In the genomic region with DNA sequence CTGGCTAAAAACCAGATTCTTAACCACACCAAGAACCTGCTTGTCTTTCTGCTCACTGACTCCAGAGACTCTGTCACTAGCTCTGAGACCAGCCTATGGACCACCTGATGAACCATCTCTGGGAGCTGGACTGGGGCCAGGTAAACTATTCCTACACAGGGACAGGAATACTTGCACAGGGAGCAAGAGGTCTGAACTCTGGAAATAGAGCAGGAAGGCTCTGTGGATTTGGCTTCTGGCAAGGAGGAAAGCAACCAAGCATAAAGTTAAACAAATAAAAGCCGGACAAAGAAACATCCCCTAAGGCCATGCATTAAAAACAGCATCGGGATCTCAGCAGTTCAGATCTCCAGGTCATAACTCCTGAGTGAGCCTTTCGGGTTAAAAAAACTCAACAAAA, we compare ENCODE assay signal across 23 cellular contexts. TPM values are rescaled to one million over a fixed set of nuclear protein-coding genes. Genes with fewer than 3 reads are reported as not detected.
DNase-seq lines count a peak whose midpoint lies in the region; ATAC-seq, FAIRE-seq and TF ChIP-seq lines count a peak whose summit lies in the region.
"Had no signal": no experiment of that assay in that cellular context is flagged by ENCODE, and none has a peak within 500 bp of the region (broad histone marks: within the 10 kb centered on the region; RNA-seq: fewer than 3 reads in every experiment).

No MANE protein-coding gene starts in this region.

- H3K36me3 ChIP-seq in K562 (ENCODE audit: control insufficient read depth, insufficient read depth, low read length) = no peaks in the 10 kb centered on the region
- H3K36me3 ChIP-seq: heart left ventricle, right atrium auricular region had no signal

- no TSS peak for BruUV-seq in K562 (replicated peaks; lab: Mats Ljungman, UMichigan)

- no peaks in the 10 kb centered on the region for H4K20me1 ChIP-seq in K562 (replicated peaks; ENCODE audit: control insufficient read depth, insufficient read depth, low read length)

- no peaks in the 10 kb centered on the region for H3K27me3 Mint-ChIP-seq in nephron (ENCODE audit: low read depth)
- H3K27me3 Mint-ChIP-seq: brain had no signal

- H3K4me3 Mint-ChIP-seq in nephron = no peak overlapping the region
- H3K4me3 Mint-ChIP-seq: activated CD4-positive, alpha-beta T cell treated with anti-CD3 and anti-CD28 coated beads, Interleukin-2, amount 10 ng/mL, durations not matched to agents 24 days and 14 days; activated CD8-positive, alpha-beta memory T cell treated with anti-CD3 and anti-CD28 coated beads, Interleukin-2, amount 10 ng/mL, durations not matched to agents 7 days and 5 days; activated naive CD8-positive, alpha-beta T cell treated with anti-CD3 and anti-CD28 coated beads for 36 hours; activated T-helper 1 cell treated with anti-CD3 and anti-CD28 coated beads, Interleukin-12 subunit alpha, Interleukin-12 subunit beta, Interleukin-2, Interleukin-4 antibody, amounts not matched to agents 30 ng/mL and 10 ng/mL and 1 ng/mL, durations not matched to agents 14 hours and 24 hours and 36 hours; brain; CD4-positive, alpha-beta memory T cell had no signal

- peaks cover 60% of the 10 kb centered on the region for H3K4me1 Mint-ChIP-seq in nephron
- H3K4me1 Mint-ChIP-seq: activated CD4-positive, alpha-beta T cell treated with anti-CD3 and anti-CD28 coated beads, Interleukin-2, amount 10 ng/mL, durations not matched to agents 24 days and 14 days; activated CD8-positive, alpha-beta memory T cell treated with anti-CD3 and anti-CD28 coated beads, Interleukin-2, amount 10 ng/mL, durations not matched to agents 7 days and 5 days; CD4-positive, alpha-beta memory T cell had no signal

- no peak overlapping the region for H3K4me3 ChIP-seq in K562
- H3K4me3 ChIP-seq: GM23248, heart left ventricle, right atrium auricular region had no signal

- CTCF ChIA-PET in K562 (lab: Yijun Ruan, JAX; ENCODE audit: low intra/inter-chr PET ratio) = no interaction called here

- ATAC-seq in K562 = no peak
- ATAC-seq in HG02885 (IDR thresholded peaks at IDR 0.05; ENCODE audit: poor library complexity, unreplicated experiment) = no peak
- ATAC-seq in HG03280 (IDR thresholded peaks at IDR 0.05; ENCODE audit: unreplicated experiment) = no peak
- ATAC-seq: activated CD8-positive, alpha-beta memory T cell treated with anti-CD3 and anti-CD28 coated beads, Interleukin-2, amount 10 ng/mL, durations not matched to agents 7 days and 5 days; heart left ventricle had no signal

- DNase-seq in NCI-H146 treated with DMSO at 0.1 percent for 48 hours (lab: John Stamatoyannopoulos, UW; ENCODE audit: unreplicated experiment) (peak; percentile 11), K562 (ENCODE audit: extremely low read depth in 1 of 4, low spot score in 3 of 4) (no peak), amygdala (lab: John Stamatoyannopoulos, UW) (no peak), NCI-H128 (lab: John Stamatoyannopoulos, UW; ENCODE audit: unreplicated experiment) (no peak)
- DNase-seq: activated CD4-positive, alpha-beta T cell treated with anti-CD3 and anti-CD28 coated beads, Interleukin-2, amount 10 ng/mL, durations not matched to agents 24 days and 14 days; activated CD8-positive, alpha-beta memory T cell treated with anti-CD3 and anti-CD28 coated beads, Interleukin-2, amount 10 ng/mL, durations not matched to agents 7 days and 5 days; activated naive CD8-positive, alpha-beta T cell treated with anti-CD3 and anti-CD28 coated beads for 36 hours; CD4-positive, alpha-beta memory T cell; heart left ventricle; KBM-7; NCI-H2081; Right ventricle myocardium superior; stimulated activated CD4-positive, alpha-beta T cell treated with anti-CD3 and anti-CD28 coated beads, Interleukin-15, amount 100 ng/mL, for 24 hours had no signal

- H3K36me3 Mint-ChIP-seq in nephron (ENCODE audit: low read depth) = no peaks in the 10 kb centered on the region
- H3K36me3 Mint-ChIP-seq: activated CD8-positive, alpha-beta memory T cell treated with anti-CD3 and anti-CD28 coated beads, Interleukin-2, amount 10 ng/mL, durations not matched to agents 7 days and 5 days; activated naive CD8-positive, alpha-beta T cell treated with anti-CD3 and anti-CD28 coated beads for 36 hours; brain; CD4-positive, alpha-beta memory T cell had no signal

- intact Hi-C loops in K562 (cut with micrococcal nuclease) = no loop called here

- H3K27ac ChIP-seq in C4-2B (peak overlapping the region; percentile 43; the same call in 1 of the 2 replicates), K562 (ENCODE audit: extremely low read depth, low read depth, low read length) (no peak overlapping the region)
- H3K27ac ChIP-seq: GM23248, heart left ventricle, right atrium auricular region had no signal

- POLR2A ChIA-PET in K562 (lab: Yijun Ruan, JAX) = no interaction called here

- no peaks in the 10 kb centered on the region for H3K9me1 ChIP-seq in K562 (ENCODE audit: control insufficient read depth, insufficient read depth, low read length)

- H2AFZ ChIP-seq in K562 (ENCODE audit: low read depth, low read length) = no peak overlapping the region
- H2AFZ ChIP-seq: GM23248 had no signal

- no peaks in the 10 kb centered on the region for H3K9me3 ChIP-seq in K562 (replicated peaks; ENCODE audit: control insufficient read depth, insufficient read depth, low read depth, low read length)
- H3K9me3 ChIP-seq: heart left ventricle, right atrium auricular region had no signal

- no peak for TF ChIP-seq CTCF in C4-2B (conservative IDR thresholded peaks at IDR 0.05)
- TF ChIP-seq CTCF in K562 (IDR thresholded peaks at IDR 0.05 in 2 of 3, conservative IDR thresholded peaks at IDR 0.05 in 1 of 3; ENCODE audit: insufficient read depth in 2 of 3, low read depth in 1 of 3, low read length in 3 of 3) = no peak
- no peak for TF ChIP-seq CTCF in nephron (IDR thresholded peaks at IDR 0.05; ENCODE audit: unreplicated experiment in 3 of 3)

- no peaks in the 10 kb centered on the region for H3K9me3 Mint-ChIP-seq in nephron
- H3K9me3 Mint-ChIP-seq: activated CD4-positive, alpha-beta T cell treated with anti-CD3 and anti-CD28 coated beads, Interleukin-2, amount 10 ng/mL, durations not matched to agents 24 days and 14 days; activated naive CD8-positive, alpha-beta T cell treated with anti-CD3 and anti-CD28 coated beads for 36 hours; activated T-helper 1 cell treated with anti-CD3 and anti-CD28 coated beads, Interleukin-12 subunit alpha, Interleukin-12 subunit beta, Interleukin-2, Interleukin-4 antibody, amounts not matched to agents 30 ng/mL and 10 ng/mL and 1 ng/mL, durations not matched to agents 14 hours and 24 hours and 36 hours had no signal

- in situ Hi-C loops in K562 (cut with MboI) = no loop called here

- TF ChIP-seq EP300 in K562 (IDR thresholded peaks at IDR 0.05; ENCODE audit: low read length) = no peak

- peak; percentile 26 for FAIRE-seq in K562 (lab: Jason Lieb, UNC)
- FAIRE-seq: colon, GM12891 had no signal

- 14% methylated on average over 3 of the region's 3 CpGs for WGBS in K562 (ENCODE audit: insufficient coverage, low coverage, missing lambda C conversion rate)

- no peak overlapping the region for H3K4me2 ChIP-seq in K562 (ENCODE audit: insufficient read depth, low read length)

- no peak for TF ChIP-seq POLR2A in K562 (conservative IDR thresholded peaks at IDR 0.05)

- H3K79me2 ChIP-seq in K562 (ENCODE audit: control insufficient read depth, insufficient read depth, low read length) = no peaks in the 10 kb centered on the region

- no peak overlapping the region for H3K9ac ChIP-seq in K562 (ENCODE audit: insufficient read depth in 1 of 2, low read depth in 2 of 2, low read length in 2 of 2)
- H3K9ac ChIP-seq: GM23248 had no signal

- H3K4me1 ChIP-seq in K562 (replicated peaks in 1 of 2; ENCODE audit: control insufficient read depth in 2 of 2, insufficient read depth in 2 of 2, low read length in 2 of 2) = peaks cover 0 to 6% of the 10 kb centered on the region in 2 experiments; a peak in 1 of 5 replicates

- peak overlapping the region; percentile 67 to 81 (median 71) for H3K27ac Mint-ChIP-seq in nephron
- H3K27ac Mint-ChIP-seq: activated CD4-positive, alpha-beta T cell treated with anti-CD3 and anti-CD28 coated beads, Interleukin-2, amount 10 ng/mL, durations not matched to agents 24 days and 14 days; activated CD8-positive, alpha-beta memory T cell treated with anti-CD3 and anti-CD28 coated beads, Interleukin-2, amount 10 ng/mL, durations not matched to agents 7 days and 5 days; activated naive CD8-positive, alpha-beta T cell treated with anti-CD3 and anti-CD28 coated beads for 36 hours; activated T-helper 1 cell treated with anti-CD3 and anti-CD28 coated beads, Interleukin-12 subunit alpha, Interleukin-12 subunit beta, Interleukin-2, Interleukin-4 antibody, amounts not matched to agents 30 ng/mL and 10 ng/mL and 1 ng/mL, durations not matched to agents 14 hours and 24 hours and 36 hours; CD4-positive, alpha-beta memory T cell had no signal

- TF ChIP-seq RAD21 in K562 (CRISPR knock-in tag; conservative IDR thresholded peaks at IDR 0.05 in 1 of 2, IDR thresholded peaks at IDR 0.05 in 1 of 2) = no peak

- H3K27me3 ChIP-seq in K562 (ENCODE audit: control insufficient read depth in 2 of 2, insufficient read depth in 2 of 2, low read length in 2 of 2) = peaks cover 0 to 17% of the 10 kb centered on the region in 2 experiments; a peak in 4 of 5 replicates
- H3K27me3 ChIP-seq: heart left ventricle, right atrium auricular region had no signal

TF ChIP-seq in K562, 482 proteins besides CTCF, POLR2A, EP300 and RAD21 (continues in another document):
- TF ChIP-seq MED1 (CRISPR knock-in tag; IDR thresholded peaks at IDR 0.05; ENCODE audit: borderline replicate concordance) (no peak), ZNF551 (CRISPR knock-in tag; IDR thresholded peaks at IDR 0.05) (no peak), SP1 (CRISPR knock-in tag; IDR thresholded peaks at IDR 0.05) (no peak), ARHGAP35 (IDR thresholded peaks at IDR 0.05; ENCODE audit: partially characterized antibody) (no peak), TARDBP (IDR thresholded peaks at IDR 0.05) (no peak)

RNA-seq across cellular contexts. Expression of a gene that starts 5.6 kb away (rescaled TPM):
- total RNA-seq in K562 (2011; cell fraction: chromatin; rRNA removed; ENCODE audit: low replicate concordance) = 2.8 and 4.7 TPM in 2 replicates
- total RNA-seq in K562 (2011; cell fraction: nucleolus; rRNA removed) = 2.7 and 4.2 TPM in 2 replicates
- total RNA-seq in K562 (2011; cell fraction: nucleoplasm; rRNA removed) = 5.5 and 7.9 TPM in 2 replicates
- total RNA-seq in K562 (2014; rRNA removed) (9.4 and 10.5 TPM in 2 replicates), K562 (2014; rRNA removed; fragmentation: Illumina TruSeq; extraction: Trizol) (10.8 and 11.1 TPM in 2 replicates), K562 (2015; rRNA removed; fragmentation: Illumina TruSeq; extraction: Trizol) (9.9 and 10.5 TPM in 2 replicates), K562 (2021) (20.4 and 24.3 TPM in 2 replicates)
- polyA plus RNA-seq in K562 (2011; rRNA removed) (3.0 and 6.1 TPM in 2 replicates), K562 (2014; fragmentation: Illumina TruSeq; extraction: Trizol) (18.5 and 20.2 TPM in 2 replicates), K562 (2014; fragmentation: Nextera tagmentation; extraction: Ambion mirVana) (10 to 100 TPM; 12.2 to 35.6 TPM), K562 (2014; rRNA removed) (10.0 and 14.1 TPM in 2 replicates)
- polyA plus RNA-seq in K562 (2011; cell fraction: cytosol; rRNA removed) = 3.5 and 10.7 TPM in 2 replicates
- polyA plus RNA-seq in K562 (2011; cell fraction: nucleus; rRNA removed) = 2.4 and 2.6 TPM in 2 replicates
- 39.6 and 46.1 TPM in 2 replicates for polyA plus RNA-seq in K562 (2012)
- polyA minus RNA-seq in K562 (2011; rRNA and poly(A)+ RNA removed) = 2.1 and 3.4 TPM in 2 replicates
- polyA minus RNA-seq in K562 (2011; cell fraction: cytosol; rRNA and poly(A)+ RNA removed) = 2.1 TPM in 1 of 2 replicates, not detected in the other
- 0.56 and 0.81 TPM in 2 replicates for polyA minus RNA-seq in K562 (2011; cell fraction: nucleus; rRNA and poly(A)+ RNA removed)
- total RNA-seq: activated CD4-positive, alpha-beta T cell treated with anti-CD3 and anti-CD28 coated beads, Interleukin-2, amount 10 ng/mL, durations not matched to agents 24 days and 14 days; activated T-helper 1 cell treated with anti-CD3 and anti-CD28 coated beads, Interleukin-12 subunit alpha, Interleukin-12 subunit beta, Interleukin-2, Interleukin-4 antibody, amounts not matched to agents 30 ng/mL and 10 ng/mL and 1 ng/mL, durations not matched to agents 14 hours and 24 hours and 36 hours had no signal
